Comparison of ENCODE assay signal across 26 cellular contexts in the genomic region with DNA sequence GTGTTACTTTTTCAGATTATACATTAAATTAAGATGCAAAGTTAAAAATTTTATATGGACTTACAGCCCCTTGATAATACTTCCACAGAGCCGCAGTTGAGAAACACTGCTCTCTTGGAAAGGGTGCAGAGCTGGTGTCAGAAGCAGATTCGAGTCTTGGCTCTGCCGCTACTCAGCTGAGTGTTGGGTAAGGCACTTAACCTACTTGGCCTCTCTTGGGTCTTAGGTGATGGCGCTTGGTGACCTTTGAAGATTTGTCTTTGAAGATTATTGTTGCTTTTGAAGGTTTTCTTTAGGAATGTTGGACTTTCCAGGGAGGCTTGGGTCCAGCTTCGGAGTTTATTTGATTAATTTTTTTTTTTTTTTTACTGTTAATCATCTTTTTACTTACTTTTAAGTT.
"Had no signal": no experiment of that assay in that cellular context is flagged by ENCODE, and none has a peak within 500 bp of the region (broad histone marks: within the 10 kb centered on the region; RNA-seq: fewer than 3 reads in every experiment).

No MANE protein-coding gene starts in this region.

- H3K4me3 Mint-ChIP-seq: activated CD8-positive, alpha-beta T cell treated with anti-CD3 and anti-CD28 coated beads, Interleukin-2, amount 10 ng/mL, durations not matched to agents 7 days and 5 days; activated naive CD8-positive, alpha-beta T cell treated with anti-CD3 and anti-CD28 coated beads, Interleukin-2, amount 10 ng/mL, durations not matched to agents 7 days and 5 days; T-helper 1 cell treated with Interleukin-12 subunit alpha and Interleukin-12 subunit beta and Interleukin-4 antibody, amounts not matched to agents 30 μg/mL and 1 μg/mL, for 36 hours had no signal

- H3K9me3 ChIP-seq: adrenal gland had no signal

- ATAC-seq: activated CD8-positive, alpha-beta T cell treated with anti-CD3 and anti-CD28 coated beads, Interleukin-2, amount 10 ng/mL, durations not matched to agents 7 days and 5 days; Panc1 had no signal

- H3K27ac ChIP-seq: adrenal gland, RWPE1 had no signal

- H3K9me3 Mint-ChIP-seq: activated naive CD8-positive, alpha-beta T cell treated with anti-CD3 and anti-CD28 coated beads, Interleukin-2, amount 10 ng/mL, durations not matched to agents 7 days and 5 days; T-helper 1 cell treated with Interleukin-12 subunit alpha and Interleukin-12 subunit beta and Interleukin-4 antibody, amounts not matched to agents 30 μg/mL and 1 μg/mL, for 36 hours had no signal

- H3K36me3 ChIP-seq: adrenal gland had no signal

- H3K4me1 Mint-ChIP-seq: activated naive CD8-positive, alpha-beta T cell treated with anti-CD3 and anti-CD28 coated beads, Interleukin-2, amount 10 ng/mL, durations not matched to agents 7 days and 5 days had no signal

- H3K27me3 ChIP-seq: adrenal gland had no signal

- H3K27ac Mint-ChIP-seq: activated CD8-positive, alpha-beta T cell treated with anti-CD3 and anti-CD28 coated beads, Interleukin-2, amount 10 ng/mL, durations not matched to agents 7 days and 5 days; activated naive CD8-positive, alpha-beta T cell treated with anti-CD3 and anti-CD28 coated beads, Interleukin-2, amount 10 ng/mL, durations not matched to agents 7 days and 5 days; T-helper 1 cell treated with Interleukin-12 subunit alpha and Interleukin-12 subunit beta and Interleukin-4 antibody, amounts not matched to agents 30 μg/mL and 1 μg/mL, for 36 hours had no signal

- DNase-seq: activated CD4-positive, alpha-beta T cell treated with anti-CD3 and anti-CD28 coated beads for 48 hours; activated CD4-positive, alpha-beta T cell treated with anti-CD3 and anti-CD28 coated beads, Interleukin-2, amount 50 U/mL, for 4 hours; activated CD4-positive, CD25-positive, alpha-beta regulatory T cell treated with anti-CD3 and anti-CD28 coated beads, Interleukin-2, amount 50 U/mL, for 72 hours; activated CD8-positive, alpha-beta memory T cell treated with anti-CD3 and anti-CD28 coated beads, Interleukin-2, amount 50 U/mL, for 48 hours; activated CD8-positive, alpha-beta T cell treated with anti-CD3 and anti-CD28 coated beads, Interleukin-2, amount 10 ng/mL, durations not matched to agents 7 days and 5 days; activated naive CD4-positive, alpha-beta T cell treated with anti-CD3 and anti-CD28 coated beads, Interleukin-2, amount 50 U/mL, for 16 hours; activated naive CD8-positive, alpha-beta T cell treated with anti-CD3 and anti-CD28 coated beads, Interleukin-2, amount 10 ng/mL, durations not matched to agents 7 days and 5 days; activated T-cell treated with anti-CD3 and anti-CD28 coated beads, Interleukin-2, amount 50 U/mL, for 1 hour; anterior cingulate cortex; central memory CD4-positive, alpha-beta T cell; KG1; NCI-H1105; NCI-H1436; NCI-H1694 treated with DMSO at 0.1 percent for 48 hours; NCI-H2081; NCI-H2171; NCI-H2227 treated with DMSO at 0.1 percent for 48 hours; NCI-H526; NCI-H774; NK-92 treated with Interleukin-12 subunit alpha and Interleukin-12 subunit beta, amount 100 ng/mL, for 24 hours; OCI-M1; SHP77 treated with DMSO at 0.1 percent for 48 hours had no signal

- H3K27me3 Mint-ChIP-seq: activated naive CD8-positive, alpha-beta T cell treated with anti-CD3 and anti-CD28 coated beads, Interleukin-2, amount 10 ng/mL, durations not matched to agents 7 days and 5 days had no signal

- H3K4me3 ChIP-seq: adrenal gland had no signal
